In genomic region chr1:43066578-43066977, GRCh38 we compare ENCODE assay signal across 13 cellular contexts.
"Had no signal": no experiment of that assay in that cellular context is flagged by ENCODE, and none has a peak within 500 bp of the region (broad histone marks: within the 10 kb centered on the region; RNA-seq: fewer than 3 reads in every experiment).

No MANE protein-coding gene starts in this region.

- H3K4me3 Mint-ChIP-seq: activated CD4-positive, alpha-beta memory T cell treated with anti-CD3 and anti-CD28 coated beads, Interleukin-2, amount 10 ng/mL, durations not matched to agents 7 days and 5 days; T-helper 2 cell treated with Interferon-gamma antibody and Interleukin-4, amounts not matched to agents 5 μg/mL and 100 μg/mL, for 36 hours had no signal

- H3K27ac Mint-ChIP-seq: activated CD4-positive, alpha-beta memory T cell treated with anti-CD3 and anti-CD28 coated beads, Interleukin-2, amount 10 ng/mL, durations not matched to agents 7 days and 5 days; T-helper 2 cell treated with Interferon-gamma antibody and Interleukin-4, amounts not matched to agents 5 μg/mL and 100 μg/mL, for 36 hours had no signal

- H3K36me3 ChIP-seq: gastrocnemius medialis, pancreas, vagina had no signal

- H3K9me3 ChIP-seq: gastrocnemius medialis, pancreas, vagina had no signal

- ATAC-seq: gastrocnemius medialis, left ventricle myocardium superior, pancreas had no signal

- H3K4me3 ChIP-seq: coronary artery, gastrocnemius medialis, pancreas, skin epidermis, vagina had no signal

- H3K9me3 Mint-ChIP-seq: activated CD4-positive, alpha-beta memory T cell treated with anti-CD3 and anti-CD28 coated beads, Interleukin-2, amount 10 ng/mL, durations not matched to agents 7 days and 5 days; T-helper 2 cell treated with Interferon-gamma antibody and Interleukin-4, amounts not matched to agents 5 μg/mL and 100 μg/mL, for 36 hours had no signal

- H3K27ac ChIP-seq: coronary artery, epithelial cell of prostate, gastrocnemius medialis, pancreas, vagina had no signal

- H3K4me1 ChIP-seq: pancreas had no signal

- DNase-seq: activated CD4-positive, alpha-beta memory T cell treated with anti-CD3 and anti-CD28 coated beads, Interleukin-2, amount 10 ng/mL, durations not matched to agents 7 days and 5 days; activated CD4-positive, alpha-beta T cell treated with anti-CD3 and anti-CD28 coated beads for 1 hour; activated CD8-positive, alpha-beta memory T cell treated with anti-CD3 and anti-CD28 coated beads, Interleukin-2, amount 50 U/mL, for 4 hours; activated naive CD4-positive, alpha-beta T cell; effector CD8-positive, alpha-beta T cell; gastrocnemius medialis; left ventricle myocardium superior; pancreas had no signal

- H3K27me3 ChIP-seq: pancreas, vagina had no signal
